ENCODE assay signal across 14 cellular contexts in genomic region chr21:33396966-33397365, GRCh38. TPM values are rescaled to one million over a fixed set of nuclear protein-coding genes. Genes with fewer than 3 reads are reported as not detected.
DNase-seq lines count a peak whose midpoint lies in the region; ATAC-seq and TF ChIP-seq lines count a peak whose summit lies in the region.
"Had no signal": no experiment of that assay in that cellular context is flagged by ENCODE, and none has a peak within 500 bp of the region (broad histone marks: within the 10 kb centered on the region; RNA-seq: fewer than 3 reads in every experiment).

No MANE protein-coding gene starts in this region.

- H3K27me3 ChIP-seq in PC-3 (ENCODE audit: low read length): no peaks in the 10 kb centered on the region

- H3K36me3 Mint-ChIP-seq in mesothelial cell of epicardium: no peaks in the 10 kb centered on the region

- TF ChIP-seq POLR2A in GM18505 (IDR thresholded peaks at IDR 0.05; ENCODE audit: borderline replicate concordance, extremely low read depth, insufficient read depth, insufficient read length): no peak

- in situ Hi-C loops in GM13976 (cut with MboI; ENCODE audit: low sequenced_read_pairs, unreplicated experiment): no loop called here

- BruUV-seq in PC-3 (replicated peaks; lab: Mats Ljungman, UMichigan): no TSS peak

- CTCF ChIA-PET in PC-3 (lab: Charles Lee): no interaction called here

- TF ChIP-seq CTCF in mesothelial cell of epicardium (IDR thresholded peaks at IDR 0.05; ENCODE audit: unreplicated experiment) (no peak), GM13976 (IDR thresholded peaks at IDR 0.05; ENCODE audit: borderline replicate concordance, control extremely low read depth, extremely low read depth, insufficient read depth, missing control alignments) (no peak), PC-3 (conservative IDR thresholded peaks at IDR 0.05; ENCODE audit: low read depth, low read length) (no peak)

- H3K9me3 Mint-ChIP-seq in mesothelial cell of epicardium: no peaks in the 10 kb centered on the region
- H3K9me3 Mint-ChIP-seq: stimulated activated naive CD8-positive, alpha-beta T cell treated with anti-CD3 and anti-CD28 coated beads, Interleukin-15, amount 100 ng/mL, for 72 hours had no signal

- no peaks in the 10 kb centered on the region for H3K9me2 ChIP-seq in PC-3 (replicated peaks; ENCODE audit: low read length)

- H3K79me2 ChIP-seq in PC-3 (ENCODE audit: low read length): no peaks in the 10 kb centered on the region
- H3K79me2 ChIP-seq: parathyroid adenoma had no signal

- H3F3A ChIP-seq in PC-3 (ENCODE audit: low read length, unreplicated experiment): no peaks in the 10 kb centered on the region

- DNase-seq in Right ventricle myocardium inferior (ENCODE audit: missing footprints): no peak
- no peak for DNase-seq in cardiac septum (ENCODE audit: low spot score)
- no peak for DNase-seq in mesothelial cell of epicardium (ENCODE audit: low spot score in 2 of 2, unreplicated experiment in 2 of 2)
- no peak for DNase-seq in GM13976 (ENCODE audit: low spot score)
- no peak for DNase-seq in PC-3
- DNase-seq: activated CD8-positive, alpha-beta memory T cell treated with anti-CD3 and anti-CD28 coated beads, Interleukin-2, amount 10 ng/mL, durations not matched to agents 7 days and 5 days; anterior cingulate cortex; stimulated activated CD4-positive, alpha-beta T cell treated with anti-CD3 and anti-CD28 coated beads, Interleukin-4, amount 100 ng/mL, for 24 hours; stimulated activated naive CD8-positive, alpha-beta T cell treated with anti-CD3 and anti-CD28 coated beads, Interleukin-15, amount 100 ng/mL, for 72 hours had no signal

- no peaks in the 10 kb centered on the region for H4K20me1 ChIP-seq in PC-3 (ENCODE audit: low read length)

- H3K36me3 ChIP-seq in PC-3 (ENCODE audit: low read depth, low read length): no peaks in the 10 kb centered on the region

- H3K4me1 ChIP-seq in PC-3 (ENCODE audit: insufficient read depth, low read length): peaks cover 6% of the 10 kb centered on the region; the same call in 1 of the 2 replicates
- H3K4me1 ChIP-seq: A549, parathyroid adenoma had no signal

- POLR2A ChIA-PET in PC-3 (lab: Charles Lee; ENCODE audit: unreplicated experiment): no interaction called here

- H2AFZ ChIP-seq in PC-3 (ENCODE audit: low read length): no peak overlapping the region
- H2AFZ ChIP-seq: parathyroid adenoma had no signal

- peaks cover 23% of the 10 kb centered on the region for H3K4me1 Mint-ChIP-seq in mesothelial cell of epicardium

- peak overlapping the region; percentile 85 for H3K27ac Mint-ChIP-seq in mesothelial cell of epicardium
- H3K27ac Mint-ChIP-seq: activated CD8-positive, alpha-beta memory T cell treated with anti-CD3 and anti-CD28 coated beads, Interleukin-2, amount 10 ng/mL, durations not matched to agents 7 days and 5 days; stimulated activated naive CD8-positive, alpha-beta T cell treated with anti-CD3 and anti-CD28 coated beads, Interleukin-15, amount 100 ng/mL, for 72 hours had no signal

- ATAC-seq in Right ventricle myocardium inferior: peak; percentile 55
- ATAC-seq in esophagus mucosa: peak; percentile 60
- no peak for ATAC-seq in GM18505 (IDR thresholded peaks at IDR 0.05; ENCODE audit: unreplicated experiment)
- ATAC-seq in HG03520 (IDR thresholded peaks at IDR 0.05; ENCODE audit: unreplicated experiment): no peak
- no peak for ATAC-seq in PC-3
- ATAC-seq: A549; activated CD8-positive, alpha-beta memory T cell treated with anti-CD3 and anti-CD28 coated beads, Interleukin-2, amount 10 ng/mL, durations not matched to agents 7 days and 5 days; stimulated activated naive CD8-positive, alpha-beta T cell treated with anti-CD3 and anti-CD28 coated beads, Interleukin-15, amount 100 ng/mL, for 72 hours had no signal

- H3K9me3 ChIP-seq in PC-3 (ENCODE audit: low read length): no peaks in the 10 kb centered on the region
- H3K9me3 ChIP-seq: A549 had no signal

- no peak overlapping the region for H3K9ac ChIP-seq in PC-3 (ENCODE audit: low read length)
- H3K9ac ChIP-seq: parathyroid adenoma had no signal

- intact Hi-C loops in Right ventricle myocardium inferior (cut with DNase I) (no loop called here), cardiac septum (cut with DNase I) (no loop called here), PC-3 (cut with micrococcal nuclease) (no loop called here)

- H3K27me3 Mint-ChIP-seq in mesothelial cell of epicardium (ENCODE audit: low read depth): no peaks in the 10 kb centered on the region

- H3K4me3 ChIP-seq in PC-3 (ENCODE audit: low read length): no peak overlapping the region
- H3K4me3 ChIP-seq: A549 had no signal

- H3K4me3 Mint-ChIP-seq in mesothelial cell of epicardium: no peak overlapping the region
- H3K4me3 Mint-ChIP-seq: activated CD8-positive, alpha-beta memory T cell treated with anti-CD3 and anti-CD28 coated beads, Interleukin-2, amount 10 ng/mL, durations not matched to agents 7 days and 5 days; stimulated activated naive CD8-positive, alpha-beta T cell treated with anti-CD3 and anti-CD28 coated beads, Interleukin-15, amount 100 ng/mL, for 72 hours had no signal

- H3K4me2 ChIP-seq in PC-3 (ENCODE audit: low read length): no peak overlapping the region
- H3K4me2 ChIP-seq: A549 had no signal

- no peak overlapping the region for H3K27ac ChIP-seq in PC-3 (ENCODE audit: low read length)
- H3K27ac ChIP-seq: A549, parathyroid adenoma had no signal

RNA-seq across cellular contexts. Expression of gene IFNGR2, which starts 6.2 kb away (rescaled TPM):
- total RNA-seq in Right ventricle myocardium inferior: 36.4 TPM
- total RNA-seq in cardiac septum: 37.0 TPM
- total RNA-seq in esophagus mucosa: 86.8 TPM
- 57.9 to 63.4 TPM (median 59.6 TPM) in 3 replicates for total RNA-seq in mesothelial cell of epicardium
- 35.7 and 37.8 TPM in 2 replicates for total RNA-seq in PC-3 (2014; rRNA removed)

Comparison
In these comparisons a context has a peak if more than half of its experiments do, and no peak if none do; other contexts are left out.
1. ATAC-seq: peak in Right ventricle myocardium inferior (single experiment) and esophagus mucosa (single experiment); none in GM18505 (single experiment), HG03520 (single experiment) and PC-3 (single experiment).